Comparison of ENCODE assay signal across 15 cellular contexts in genomic region chr3:23885210-23885609, GRCh38. TPM values are rescaled to one million over a fixed set of nuclear protein-coding genes. Genes with fewer than 3 reads are reported as not detected.
A peak's percentile ranks its signal among the peaks of the same experiment; 100 is the strongest.
DNase-seq lines count a peak whose midpoint lies in the region; ATAC-seq and TF ChIP-seq lines count a peak whose summit lies in the region.
"Had no signal": no experiment of that assay in that cellular context is flagged by ENCODE, and none has a peak within 500 bp of the region (broad histone marks: within the 10 kb centered on the region; RNA-seq: fewer than 3 reads in every experiment).

No MANE protein-coding gene starts in this region.

- no peaks in the 10 kb centered on the region for H3K27me3 Mint-ChIP-seq in activated T-helper 17 cell treated with anti-CD3 and anti-CD28 coated beads, Interleukin-2, amount 50 U/mL, for 72 hours
- peaks cover 3% of the 10 kb centered on the region for H3K27me3 Mint-ChIP-seq in GM23338 (ENCODE audit: insufficient read depth, low read depth, poor library complexity)
- no peaks in the 10 kb centered on the region for H3K27me3 Mint-ChIP-seq in Caco-2 (ENCODE audit: insufficient read depth, unreplicated experiment)

- no peaks in the 10 kb centered on the region for H3K9me3 Mint-ChIP-seq in activated T-helper 17 cell treated with anti-CD3 and anti-CD28 coated beads, Interleukin-2, amount 50 U/mL, for 72 hours
- peaks cover 4% of the 10 kb centered on the region; the same call in 1 of the 3 replicates for H3K9me3 Mint-ChIP-seq in GM23338
- no peaks in the 10 kb centered on the region for H3K9me3 Mint-ChIP-seq in Caco-2 (ENCODE audit: unreplicated experiment)

- intact Hi-C loops in left lung (cut with DNase I) (no loop called here), upper lobe of right lung (cut with DNase I) (no loop called here), Caco-2 (cut with micrococcal nuclease; ENCODE audit: unreplicated experiment) (loop anchor here (5.0 to 10.0 kb wide), 2 partner anchors 62 to 350 kb away; partner anchors contain the start of gene NR1D2)

- peaks cover 11% of the 10 kb centered on the region for H4K20me1 ChIP-seq in GM23338 (replicated peaks; ENCODE audit: insufficient read depth)

- H3K36me3 ChIP-seq in left lung = peaks cover 0 to 20% of the 10 kb centered on the region in 2 donors
- peaks cover 9% of the 10 kb centered on the region for H3K36me3 ChIP-seq in upper lobe of right lung
- H3K36me3 ChIP-seq in GM23338 (ENCODE audit: insufficient read depth) = no peaks in the 10 kb centered on the region
- no peaks in the 10 kb centered on the region; the same call in 1 of the 2 replicates for H3K36me3 ChIP-seq in Caco-2 (ENCODE audit: control insufficient read depth, insufficient read depth, low read length)
- H3K36me3 ChIP-seq: BE2C had no signal

- no peaks in the 10 kb centered on the region for H3K9me2 ChIP-seq in GM23338 (ENCODE audit: insufficient read depth)

- CTCF ChIA-PET in Caco-2 (lab: Charles Lee) = interaction anchor here (0.6 kb wide), 1 partner anchor 37 kb away, joined by 3 read pairs; no protein-coding TSS in a partner anchor

- no peak overlapping the region for H3K4me3 ChIP-seq in NB4 (ENCODE audit: low read depth, low read length)
- H3K4me3 ChIP-seq in left lung = no peak overlapping the region
- H3K4me3 ChIP-seq in upper lobe of right lung = no peak overlapping the region
- H3K4me3 ChIP-seq in GM23338 = no peak overlapping the region
- no peak overlapping the region for H3K4me3 ChIP-seq in Caco-2 (ENCODE audit: low read depth, low read length)
- H3K4me3 ChIP-seq: MG63 had no signal

- H3K36me3 Mint-ChIP-seq in activated T-helper 17 cell treated with anti-CD3 and anti-CD28 coated beads, Interleukin-2, amount 50 U/mL, for 72 hours (ENCODE audit: low read depth) = peaks cover 11% of the 10 kb centered on the region
- H3K36me3 Mint-ChIP-seq in GM23338 (ENCODE audit: low read depth) (peaks cover 35% of the 10 kb centered on the region), Caco-2 (ENCODE audit: insufficient read depth, unreplicated experiment) (peaks cover 14% of the 10 kb centered on the region)

- DNase-seq in NB4 (ENCODE audit: low read depth) (peak; percentile 28), left lung (no peak), upper lobe of right lung (no peak), GM23338 (ENCODE audit: low spot score) (no peak), Caco-2 (no peak)
- DNase-seq: BE2C, DMS79, MG63, NCI-H1105, NCI-H2029 treated with DMSO at 0.1 percent for 48 hours, NCI-H345, NCI-H524, SHP77 had no signal

- no peak overlapping the region for H3K4me3 Mint-ChIP-seq in activated T-helper 17 cell treated with anti-CD3 and anti-CD28 coated beads, Interleukin-2, amount 50 U/mL, for 72 hours
- H3K4me3 Mint-ChIP-seq in GM23338 (no peak overlapping the region), Caco-2 (ENCODE audit: unreplicated experiment) (no peak overlapping the region)

- no peaks in the 10 kb centered on the region for H3F3A ChIP-seq in GM23338 (replicated peaks; ENCODE audit: low read depth)

- BruUV-seq in Caco-2 (replicated peaks; lab: Mats Ljungman, UMichigan) = no TSS peak

- POLR2A ChIA-PET in Caco-2 (lab: Charles Lee) = interaction anchor here (0.8 kb wide), 1 partner anchor 32 kb away, joined by 3 read pairs; the partner anchor contains the start of genes NKIRAS1 and RPL15

- H3K4me1 Mint-ChIP-seq in activated T-helper 17 cell treated with anti-CD3 and anti-CD28 coated beads, Interleukin-2, amount 50 U/mL, for 72 hours = no peaks in the 10 kb centered on the region
- H3K4me1 Mint-ChIP-seq in GM23338 = peaks cover 7% of the 10 kb centered on the region; the same call in 2 of the 3 replicates
- H3K4me1 Mint-ChIP-seq in Caco-2 (ENCODE audit: low read depth, unreplicated experiment) = no peaks in the 10 kb centered on the region

- H3K27ac ChIP-seq in left lung = peak overlapping the region in 1 of 2 donors; percentile 45
- no peak overlapping the region for H3K27ac ChIP-seq in upper lobe of right lung
- no peak overlapping the region for H3K27ac ChIP-seq in GM23338 (ENCODE audit: low read depth)

- H3K9me3 ChIP-seq in left lung (no peaks in the 10 kb centered on the region), upper lobe of right lung (no peaks in the 10 kb centered on the region), Caco-2 (no peaks in the 10 kb centered on the region)
- H3K9me3 ChIP-seq: BE2C, MG63 had no signal

- TF ChIP-seq CTCF in NB4 (IDR thresholded peaks at IDR 0.05; ENCODE audit: low read depth, low read length) = no peak
- no peak for TF ChIP-seq CTCF in left lung (IDR thresholded peaks at IDR 0.05)
- TF ChIP-seq CTCF in upper lobe of right lung (IDR thresholded peaks at IDR 0.05) = no peak
- TF ChIP-seq CTCF in GM23338 (conservative IDR thresholded peaks at IDR 0.05; ENCODE audit: low read depth in 2 of 2) = no peak
- TF ChIP-seq CTCF in Caco-2 (IDR thresholded peaks at IDR 0.05; ENCODE audit: insufficient read depth in 1 of 2, low read depth in 1 of 2, low read length in 1 of 2, severe bottlenecking in 1 of 2, unreplicated experiment in 1 of 2) = no peak

- no peak overlapping the region for H3K4me2 ChIP-seq in GM23338

- no peak for TF ChIP-seq POLR2A in NB4 (IDR thresholded peaks at IDR 0.05; ENCODE audit: extremely low read depth, insufficient read length)

- H3K4me1 ChIP-seq in left lung (peaks cover 0 to 35% of the 10 kb centered on the region in 2 donors), upper lobe of right lung (peaks cover 8% of the 10 kb centered on the region), GM23338 (ENCODE audit: insufficient read depth) (no peaks in the 10 kb centered on the region), Caco-2 (no peaks in the 10 kb centered on the region)
- H3K4me1 ChIP-seq: BE2C had no signal

- peaks cover 52% of the 10 kb centered on the region for H3K79me2 ChIP-seq in GM23338 (replicated peaks; ENCODE audit: insufficient read depth)

- peak overlapping the region; percentile 17 for H3K27ac Mint-ChIP-seq in activated T-helper 17 cell treated with anti-CD3 and anti-CD28 coated beads, Interleukin-2, amount 50 U/mL, for 72 hours
- H3K27ac Mint-ChIP-seq in GM23338 (no peak overlapping the region), Caco-2 (ENCODE audit: unreplicated experiment) (no peak overlapping the region)

- no peaks in the 10 kb centered on the region for H3K27me3 ChIP-seq in left lung
- H3K27me3 ChIP-seq in upper lobe of right lung = no peaks in the 10 kb centered on the region
- no peaks in the 10 kb centered on the region for H3K27me3 ChIP-seq in GM23338 (ENCODE audit: insufficient read depth)
- H3K27me3 ChIP-seq in Caco-2 (replicated peaks; ENCODE audit: control insufficient read depth, insufficient read depth, low read length) = no peaks in the 10 kb centered on the region
- H3K27me3 ChIP-seq: BE2C, MG63 had no signal

- ATAC-seq in activated T-helper 17 cell treated with anti-CD3 and anti-CD28 coated beads, Interleukin-2, amount 50 U/mL, for 72 hours (replicated peaks) = no peak
- ATAC-seq in left lung (peak; percentile 19), upper lobe of right lung (peak; percentile 62), GM23338 (no peak), HG03280 (IDR thresholded peaks at IDR 0.05; ENCODE audit: unreplicated experiment) (no peak)

- H2AFZ ChIP-seq in GM23338 = no peak overlapping the region

TF ChIP-seq in GM23338, 12 proteins besides CTCF, POLR2A, EP300 and RAD21 (continues in another document):
- no peak for TF ChIP-seq REST (IDR thresholded peaks at IDR 0.05; ENCODE audit: unreplicated experiment)

RNA-seq across cellular contexts. Expression of gene NKIRAS1, which starts 31.6 kb away (rescaled TPM):
- total RNA-seq in activated T-helper 17 cell treated with anti-CD3 and anti-CD28 coated beads, Interleukin-2, amount 50 U/mL, for 72 hours = 1 to 10 TPM; 5.1 to 6.2 TPM
- total RNA-seq in left lung (1 to 10 TPM; 8.8 to 9.6 TPM), upper lobe of right lung (8.4 TPM), Caco-2 (2022) (6.6 and 6.8 TPM in 2 replicates)
- 7.6 and 9.7 TPM in 2 replicates for total RNA-seq in GM23338 (2014; rRNA removed; shearing (Covaris generic))
- 5.9 and 9.2 TPM in 2 replicates for polyA plus RNA-seq in GM23338 (2016; fragmentation: Nextera tagmentation; extraction: Ambion mirVana)

RNA-seq across cellular contexts. Expression of gene RPL15, which starts 31.7 kb away (rescaled TPM):
- 1,000 to 10,000 TPM; 2,157 to 2,530 TPM for total RNA-seq in activated T-helper 17 cell treated with anti-CD3 and anti-CD28 coated beads, Interleukin-2, amount 50 U/mL, for 72 hours
- total RNA-seq in left lung = 1,000 to 10,000 TPM; 1,425 to 1,431 TPM
- total RNA-seq in upper lobe of right lung = 1,404 TPM
- 2,713 and 2,868 TPM in 2 replicates for total RNA-seq in GM23338 (2014; rRNA removed; shearing (Covaris generic))
- 3,117 and 3,223 TPM in 2 replicates for polyA plus RNA-seq in GM23338 (2016; fragmentation: Nextera tagmentation; extraction: Ambion mirVana)
- 1,611 and 1,698 TPM in 2 replicates for total RNA-seq in Caco-2 (2022)

RNA-seq across cellular contexts. Expression of gene NR1D2, which starts 59.9 kb away (rescaled TPM):
- 10 to 100 TPM; 10.6 to 15.9 TPM for total RNA-seq in activated T-helper 17 cell treated with anti-CD3 and anti-CD28 coated beads, Interleukin-2, amount 50 U/mL, for 72 hours
- total RNA-seq in left lung (10 to 100 TPM; 18.8 to 40.0 TPM), upper lobe of right lung (62.1 TPM), Caco-2 (2022) (22.8 and 23.9 TPM in 2 replicates)
- 18.6 and 20.7 TPM in 2 replicates for total RNA-seq in GM23338 (2014; rRNA removed; shearing (Covaris generic))
- 4.6 and 6.6 TPM in 2 replicates for polyA plus RNA-seq in GM23338 (2016; fragmentation: Nextera tagmentation; extraction: Ambion mirVana)

Comparison
In these comparisons a context has a peak if more than half of its experiments do, and no peak if none do; other contexts are left out.
1. ATAC-seq: peak in left lung (single experiment) and upper lobe of right lung (single experiment); none in activated T-helper 17 cell treated with anti-CD3 and anti-CD28 coated beads, Interleukin-2, amount 50 U/mL, for 72 hours (single experiment), GM23338 (single experiment) and HG03280 (single experiment).